Comparison of ENCODE assay signal across 8 cellular contexts in the genomic region with DNA sequence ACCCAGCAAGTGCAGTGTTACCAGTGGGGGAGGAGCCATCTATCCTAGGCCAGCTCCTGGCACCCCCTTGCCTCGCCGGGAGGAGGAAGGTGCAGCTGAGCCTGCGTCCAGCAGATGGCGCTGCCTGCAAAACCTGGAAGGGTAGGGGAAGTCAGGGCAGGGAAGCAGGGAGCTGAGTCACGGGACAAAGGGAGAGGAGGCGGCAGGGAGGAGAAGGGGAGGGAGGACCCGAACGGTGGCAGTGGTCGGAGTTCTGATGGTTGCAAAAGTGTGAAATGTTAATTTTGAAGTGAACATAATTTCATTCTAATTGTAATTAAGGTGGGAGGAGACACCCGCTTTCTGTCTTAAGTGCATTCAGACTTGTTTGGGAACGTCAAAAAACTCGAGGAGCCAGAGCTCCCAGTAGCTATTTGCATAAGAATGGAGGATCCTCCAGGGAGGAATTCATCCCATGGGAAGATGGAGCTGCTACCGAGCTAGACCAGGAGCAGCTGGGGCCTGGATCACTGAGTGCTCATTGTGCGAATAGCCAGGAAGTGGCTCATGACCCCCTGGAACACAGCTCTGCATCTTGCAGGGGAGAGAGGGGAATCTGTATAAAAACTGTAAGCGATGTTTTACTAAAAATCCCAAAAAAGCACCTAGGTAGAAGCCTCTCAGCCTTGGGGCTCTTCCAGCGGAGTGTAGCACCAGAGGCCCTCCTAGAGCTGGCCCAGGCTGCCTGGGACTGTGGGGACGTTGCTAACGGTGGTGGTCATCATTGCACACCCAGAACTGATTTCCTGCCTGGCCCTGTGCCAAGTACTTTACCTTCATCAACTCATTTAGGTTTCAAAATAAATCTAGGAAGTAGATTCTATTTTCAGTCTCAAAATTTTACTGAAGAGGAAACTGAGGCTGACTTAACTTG. TPM values are rescaled to one million over a fixed set of nuclear protein-coding genes. Genes with fewer than 3 reads are reported as not detected.
DNase-seq lines count a peak whose midpoint lies in the region; ATAC-seq, FAIRE-seq and TF ChIP-seq lines count a peak whose summit lies in the region.

No MANE protein-coding gene starts in this region.

- peaks cover 6% of the 10 kb centered on the region for H3K27me3 Mint-ChIP-seq in dendritic cell treated with granulocyte-macrophage colony-stimulating factor and Interleukin-4, amounts not matched to agents 40 ng/mL and 50 ng/mL, for 4 days

- intact Hi-C loops in dendritic cell treated with granulocyte-macrophage colony-stimulating factor and Interleukin-4, amounts not matched to agents 40 ng/mL and 50 ng/mL, for 4 days (cut with micrococcal nuclease), result loop anchor here (5.0 to 10.0 kb wide), 3 partner anchors 279 to 606 kb away; no protein-coding TSS in a partner anchor
- intact Hi-C loops in left lung (cut with DNase I), result loop anchor here in 1 of 2 donors (10.0 kb wide), 1 partner anchor 269 kb away; no protein-coding TSS in a partner anchor

- no peaks in the 10 kb centered on the region for H3K36me3 ChIP-seq in BE2C
- no peaks in the 10 kb centered on the region for H3K36me3 ChIP-seq in left lung

- H3K27me3 ChIP-seq in BE2C (no peaks in the 10 kb centered on the region), left lung (no peaks in the 10 kb centered on the region)

- peak; percentile 45 for FAIRE-seq in GM19239 (lab: Jason Lieb, UNC)

- no peak overlapping the region for H3K27ac Mint-ChIP-seq in dendritic cell treated with granulocyte-macrophage colony-stimulating factor and Interleukin-4, amounts not matched to agents 40 ng/mL and 50 ng/mL, for 4 days

- H3K4me3 ChIP-seq in BE2C (ENCODE audit: low read depth, low read length) (peak overlapping the region; percentile 59), left lung (peak overlapping the region; percentile 16 to 19)

- H3K4me3 Mint-ChIP-seq in dendritic cell treated with granulocyte-macrophage colony-stimulating factor and Interleukin-4, amounts not matched to agents 40 ng/mL and 50 ng/mL, for 4 days, result peak overlapping the region; percentile 56

- peaks cover 25% of the 10 kb centered on the region for H3K4me1 Mint-ChIP-seq in dendritic cell treated with granulocyte-macrophage colony-stimulating factor and Interleukin-4, amounts not matched to agents 40 ng/mL and 50 ng/mL, for 4 days (ENCODE audit: low read depth)

- DNase-seq in BE2C (peak; percentile 89), GM19239 (ENCODE audit: insufficient read length, low spot score) (peak; percentile 65), NCI-H69 (lab: John Stamatoyannopoulos, UW) (peak; percentile 81), left lung (peak; percentile 94 to 97)
- peak; percentile 65 to 66 for DNase-seq in activated CD4-positive, alpha-beta T cell treated with anti-CD3 and anti-CD28 coated beads, Interleukin-2, amount 50 U/mL, for 4 hours
- peak; percentile 84 to 85 for DNase-seq in stimulated activated CD4-positive, alpha-beta T cell treated with anti-CD3 and anti-CD28 coated beads, Interleukin-2, amount 100 ng/mL, for 48 hours

- peaks cover 4% of the 10 kb centered on the region; the same call in 1 of the 2 replicates for H3K4me1 ChIP-seq in BE2C
- H3K4me1 ChIP-seq in left lung, result peaks cover 0 to 19% of the 10 kb centered on the region in 2 donors

- peak; percentile 98 for TF ChIP-seq CTCF in BE2C (IDR thresholded peaks at IDR 0.05; ENCODE audit: low read depth, low read length)
- peak; percentile 97 to 98 for TF ChIP-seq CTCF in left lung (IDR thresholded peaks at IDR 0.05)

- ATAC-seq in HG03457 (IDR thresholded peaks at IDR 0.05; ENCODE audit: unreplicated experiment) (peak; percentile 95), left lung (peak; percentile 100)

- H3K27ac ChIP-seq in left lung, result no peak overlapping the region

- H3K36me3 Mint-ChIP-seq in dendritic cell treated with granulocyte-macrophage colony-stimulating factor and Interleukin-4, amounts not matched to agents 40 ng/mL and 50 ng/mL, for 4 days (ENCODE audit: low read depth), result no peaks in the 10 kb centered on the region

- H3K9me3 ChIP-seq in BE2C (no peaks in the 10 kb centered on the region), left lung (no peaks in the 10 kb centered on the region)

- no peaks in the 10 kb centered on the region for H3K9me3 Mint-ChIP-seq in dendritic cell treated with granulocyte-macrophage colony-stimulating factor and Interleukin-4, amounts not matched to agents 40 ng/mL and 50 ng/mL, for 4 days

RNA-seq across cellular contexts. Expression of gene EMP1, which starts 59.5 kb away (rescaled TPM):
- 0.52 TPM for polyA plus RNA-seq in BE2C (2012; ENCODE audit: insufficient read depth, insufficient read length, low read depth)
- total RNA-seq in left lung, result 100 to 1,000 TPM; 276 to 369 TPM
